ENCODE assay signal across 9 cellular contexts in genomic region chr11:94934362-94934761, GRCh38. TPM values are rescaled to one million over a fixed set of nuclear protein-coding genes. Genes with fewer than 3 reads are reported as not detected.
DNase-seq lines count a peak whose midpoint lies in the region; ATAC-seq and TF ChIP-seq lines count a peak whose summit lies in the region.
"Had no signal": no experiment of that assay in that cellular context is flagged by ENCODE, and none has a peak within 500 bp of the region (broad histone marks: within the 10 kb centered on the region; RNA-seq: fewer than 3 reads in every experiment).

No MANE protein-coding gene starts in this region.

- no peak overlapping the region for H3K4me3 ChIP-seq in CD4-positive, alpha-beta memory T cell (ENCODE audit: low read length in 2 of 2)
- H3K4me3 ChIP-seq in neural cell (ENCODE audit: low read length) (no peak overlapping the region), lower leg skin (ENCODE audit: low read depth, poor library complexity, severe bottlenecking) (no peak overlapping the region)

- 63 to 66% methylated on average over 4 of the region's 4 CpGs for WGBS in lower leg skin, 2 donors

- H3K27ac ChIP-seq in CD4-positive, alpha-beta memory T cell (ENCODE audit: low read depth, low read length): no peak overlapping the region
- H3K27ac ChIP-seq in KOPT-K1 (ENCODE audit: low read depth, low read length, poor library complexity, severe bottlenecking): peak overlapping the region; percentile 35
- H3K27ac ChIP-seq in cingulate gyrus (ENCODE audit: low read depth, low read length): peak overlapping the region; percentile 63
- no peak overlapping the region for H3K27ac ChIP-seq in neural cell (ENCODE audit: low read length)

- POLR2A ChIA-PET in CD4-positive, alpha-beta memory T cell (lab: Charles Lee; ENCODE audit: partially characterized antibody): interaction anchor here (1.5 to 2.8 kb wide), 3 partner anchors 9 to 134 kb away, joined by 5 to 30 read pairs (median 6); partner anchors contain the start of genes CWC15 and KDM4D

- H3K4me1 ChIP-seq in CD4-positive, alpha-beta memory T cell (ENCODE audit: insufficient read depth, low read length): peaks cover 32% of the 10 kb centered on the region

- no peaks in the 10 kb centered on the region for H3K9me3 ChIP-seq in CD4-positive, alpha-beta memory T cell (ENCODE audit: control insufficient read depth in 1 of 2, low read length in 2 of 2)
- H3K9me3 ChIP-seq in KOPT-K1 (ENCODE audit: insufficient read depth, low read length, poor library complexity, severe bottlenecking) (no peaks in the 10 kb centered on the region), neural cell (ENCODE audit: low read length) (no peaks in the 10 kb centered on the region)

- no peaks in the 10 kb centered on the region for H3K27me3 ChIP-seq in CD4-positive, alpha-beta memory T cell (ENCODE audit: insufficient read depth, low read length)
- no peaks in the 10 kb centered on the region for H3K27me3 ChIP-seq in neural cell (ENCODE audit: insufficient read depth, low read depth, low read length)

- peak overlapping the region; percentile 20 to 89 (median 65) for H3K27ac Mint-ChIP-seq in CD4-positive, alpha-beta memory T cell

- ATAC-seq in GM19452 (IDR thresholded peaks at IDR 0.05; ENCODE audit: unreplicated experiment): no peak
- no peak for ATAC-seq in HG03432 (IDR thresholded peaks at IDR 0.05; ENCODE audit: unreplicated experiment)

- no peak for TF ChIP-seq POLR2A in lower leg skin (IDR thresholded peaks at IDR 0.05)

- no peaks in the 10 kb centered on the region for H3K36me3 Mint-ChIP-seq in CD4-positive, alpha-beta memory T cell

- no peaks in the 10 kb centered on the region for H3K9me2 ChIP-seq in neural cell (ENCODE audit: insufficient read depth, low read length)

- TF ChIP-seq CTCF in neural cell (IDR thresholded peaks at IDR 0.05; ENCODE audit: poor library complexity, severe bottlenecking) (no peak), lower leg skin (IDR thresholded peaks at IDR 0.05) (no peak)

- H3K9me3 Mint-ChIP-seq in CD4-positive, alpha-beta memory T cell: no peaks in the 10 kb centered on the region

- no peak for TF ChIP-seq RAD21 in neural cell (conservative IDR thresholded peaks at IDR 0.05)

- no peak overlapping the region for H3K4me2 ChIP-seq in neural cell (ENCODE audit: low read length)

- CTCF ChIA-PET in CD4-positive, alpha-beta memory T cell (lab: Charles Lee; ENCODE audit: partially characterized antibody): interaction anchor here (1.0 to 1.5 kb wide), 2 partner anchors 11 to 37 kb away, joined by 3 to 4 read pairs; no protein-coding TSS in a partner anchor

- DNase-seq in CD4-positive, alpha-beta memory T cell: peak in 1 of 5 donors; percentile 10
- no peak for DNase-seq in RPMI8226
- DNase-seq in lower leg skin (ENCODE audit: low spot score in 2 of 2): no peak
- DNase-seq: stimulated activated naive CD4-positive, alpha-beta T cell treated with Interleukin-2 at 50 U/mL for 16 hours had no signal

- peak overlapping the region; percentile 60 to 87 (median 72) for H3K4me3 Mint-ChIP-seq in CD4-positive, alpha-beta memory T cell

- no peaks in the 10 kb centered on the region for H3K79me2 ChIP-seq in neural cell (replicated peaks; ENCODE audit: insufficient read depth, low read length)

- H3K9ac ChIP-seq in neural cell (ENCODE audit: low read length): no peak overlapping the region

- H3K27me3 Mint-ChIP-seq in CD4-positive, alpha-beta memory T cell: no peaks in the 10 kb centered on the region

- no peak overlapping the region for H2AFZ ChIP-seq in neural cell (ENCODE audit: low read depth, low read length)

- TF ChIP-seq EP300 in neural cell (conservative IDR thresholded peaks at IDR 0.05; ENCODE audit: poor library complexity, severe bottlenecking): no peak

- peaks cover 29 to 41% (median 33%) of the 10 kb centered on the region in 4 donors for H3K4me1 Mint-ChIP-seq in CD4-positive, alpha-beta memory T cell

- intact Hi-C loops in CD4-positive, alpha-beta memory T cell (cut with micrococcal nuclease): no loop called here
- intact Hi-C loops in lower leg skin (cut with DNase I; ENCODE audit: low total_unique reads): no loop called here

- H3K36me3 ChIP-seq in CD4-positive, alpha-beta memory T cell (ENCODE audit: insufficient read depth, low read length): no peaks in the 10 kb centered on the region
- H3K36me3 ChIP-seq in KOPT-K1 (ENCODE audit: insufficient read depth, low read length): no peaks in the 10 kb centered on the region
- H3K36me3 ChIP-seq in neural cell (ENCODE audit: insufficient read depth, low read length): no peaks in the 10 kb centered on the region

- H3F3A ChIP-seq in neural cell (ENCODE audit: insufficient read depth, low read length, poor library complexity, severe bottlenecking): no peaks in the 10 kb centered on the region

- H4K20me1 ChIP-seq in neural cell (ENCODE audit: insufficient read depth): no peaks in the 10 kb centered on the region

TF ChIP-seq in neural cell, 6 proteins besides CTCF, POLR2A, EP300 and RAD21:
- TF ChIP-seq REST (IDR thresholded peaks at IDR 0.05; ENCODE audit: borderline replicate concordance) (peak; percentile 37), MXI1 (conservative IDR thresholded peaks at IDR 0.05; ENCODE audit: poor library complexity, severe bottlenecking) (no peak), EZH2 (IDR thresholded peaks at IDR 0.05; ENCODE audit: borderline replicate concordance, insufficient read depth, low read length, poor library complexity, severe bottlenecking) (no peak), TAF1 (IDR thresholded peaks at IDR 0.05; ENCODE audit: low read depth) (no peak)

RNA-seq across cellular contexts. Expression of gene CWC15, which starts 39.0 kb away (rescaled TPM):
- total RNA-seq in CD4-positive, alpha-beta memory T cell: 10 to 100 TPM; 62.7 to 69.4 TPM
- polyA plus RNA-seq in CD4-positive, alpha-beta memory T cell: 10 to 100 TPM; 64.6 to 67.8 TPM
- polyA plus RNA-seq in neural cell: 105 and 151 TPM in 2 replicates
- polyA minus RNA-seq in neural cell: 60.9 and 77.4 TPM in 2 replicates
- 10 to 100 TPM; 30.5 to 52.3 (median 34.9) TPM for total RNA-seq in lower leg skin

RNA-seq across cellular contexts. Expression of gene KDM4D, which starts 39.1 kb away (rescaled TPM):
- total RNA-seq in CD4-positive, alpha-beta memory T cell: under 1 TPM; 0.32 to 0.39 TPM
- polyA plus RNA-seq in CD4-positive, alpha-beta memory T cell: under 1 TPM; 0.21 to 0.37 TPM
- polyA plus RNA-seq in neural cell: 1.3 and 1.5 TPM in 2 replicates
- polyA minus RNA-seq in neural cell: 2.7 and 3.7 TPM in 2 replicates
- total RNA-seq in lower leg skin: 1 to 10 TPM in 2 of 4 donors, under 1 TPM in 2; 0.94 to 1.1 (median 1.0) TPM

Comparison
In these comparisons a context has a peak if more than half of its experiments do, and no peak if none do; other contexts are left out.
1. H3K27ac ChIP-seq: peak in KOPT-K1 (single experiment) and cingulate gyrus (single experiment); none in CD4-positive, alpha-beta memory T cell (single experiment) and neural cell (single experiment).